ENCODE assay signal across 1 cellular context in genomic region chr13:99383511-99383921, GRCh38.
TF ChIP-seq lines count a peak whose summit lies in the region.

No MANE protein-coding gene starts in this region.

TF ChIP-seq in GM23338, 12 proteins besides CTCF, POLR2A, EP300 and RAD21 (continued from another document):
- TF ChIP-seq ZNF462 (CRISPR knock-in tag; IDR thresholded peaks at IDR 0.05) (no peak), JUNB (IDR thresholded peaks at IDR 0.05; ENCODE audit: unreplicated experiment) (no peak), ZNF331 (CRISPR knock-in tag; IDR thresholded peaks at IDR 0.05; ENCODE audit: low read depth) (no peak), STAT1 (IDR thresholded peaks at IDR 0.05; ENCODE audit: unreplicated experiment) (no peak)
